In the genomic region with DNA sequence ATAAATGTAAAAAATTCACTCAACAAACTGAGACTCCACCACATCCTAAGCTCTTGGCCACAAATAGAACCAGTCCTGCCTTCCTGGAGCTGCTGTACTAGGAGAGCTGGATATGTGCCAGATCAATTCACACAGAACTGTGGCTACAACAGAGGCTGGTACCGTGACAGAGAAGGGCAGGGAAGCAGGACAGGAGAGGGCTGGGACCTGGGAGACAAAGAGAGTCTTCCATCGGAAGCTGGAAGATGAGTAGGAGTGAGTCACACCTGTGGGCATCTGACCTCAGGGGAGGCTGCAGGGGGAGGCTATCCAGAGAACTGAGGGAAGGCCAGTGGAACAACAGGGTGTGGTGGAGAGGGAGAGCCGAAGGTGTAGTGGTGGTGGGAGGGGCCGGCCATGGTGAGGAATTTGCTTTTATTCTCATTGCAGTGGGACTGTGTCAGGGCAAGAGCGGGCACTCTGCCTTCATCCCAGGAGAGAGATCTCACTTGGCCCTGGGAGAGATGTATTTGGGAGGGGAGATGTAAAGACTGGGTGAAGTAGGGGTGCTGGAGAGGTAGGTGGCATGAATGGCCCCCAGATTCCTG, we compare ENCODE assay signal across 7 cellular contexts. TPM values are rescaled to one million over a fixed set of nuclear protein-coding genes. Genes with fewer than 3 reads are reported as not detected.
A peak's percentile ranks its signal among the peaks of the same experiment; 100 is the strongest.
DNase-seq lines count a peak whose midpoint lies in the region; ATAC-seq and TF ChIP-seq lines count a peak whose summit lies in the region.
"Had no signal": no experiment of that assay in that cellular context is flagged by ENCODE, and none has a peak within 500 bp of the region (broad histone marks: within the 10 kb centered on the region; RNA-seq: fewer than 3 reads in every experiment).

No MANE protein-coding gene starts in this region.

- H3K4me3 ChIP-seq in HUES6 (ENCODE audit: low read depth, low read length) = peak overlapping the region; percentile 27; the same call in 1 of the 2 replicates

- H3K27me3 Mint-ChIP-seq in mesothelial cell of epicardium (ENCODE audit: low read depth) = no peaks in the 10 kb centered on the region

- peak; percentile 8 to 11 for ATAC-seq in activated naive CD4-positive, alpha-beta T cell treated with anti-CD3 and anti-CD28 coated beads, Interleukin-2, amount 50 U/mL, for 72 hours
- no peak for ATAC-seq in activated CD4-positive, CD25-positive, alpha-beta regulatory T cell treated with anti-CD3 and anti-CD28 coated beads, Interleukin-2, amount 50 U/mL, for 24 hours
- ATAC-seq in GM18909 (IDR thresholded peaks at IDR 0.05; ENCODE audit: poor library complexity, unreplicated experiment) = no peak

- H3K4me1 ChIP-seq in HUES6 (ENCODE audit: control insufficient read depth, insufficient read depth, low read length) = peaks cover 45% of the 10 kb centered on the region

- no peak overlapping the region for H3K9ac ChIP-seq in HUES6 (ENCODE audit: low read length)

- H3K4me1 Mint-ChIP-seq in mesothelial cell of epicardium = peaks cover 56% of the 10 kb centered on the region

- no peak overlapping the region for H3K27ac ChIP-seq in HUES6 (ENCODE audit: low read depth, low read length)

- peaks cover 13% of the 10 kb centered on the region for H3K27me3 ChIP-seq in HUES6 (ENCODE audit: control insufficient read depth, insufficient read depth, low read length)

- peak overlapping the region; percentile 14 for H3K4me3 Mint-ChIP-seq in mesothelial cell of epicardium
- H3K4me3 Mint-ChIP-seq: T-helper 1 cell treated with Interleukin-12 subunit alpha and Interleukin-12 subunit beta and Interleukin-4 antibody, amounts not matched to agents 30 μg/mL and 1 μg/mL, for 36 hours had no signal

- no peaks in the 10 kb centered on the region for H3K36me3 ChIP-seq in HUES6 (ENCODE audit: control insufficient read depth, insufficient read depth, low read length)

- peak overlapping the region in 1 of 2 donors; percentile 38 for H3K27ac Mint-ChIP-seq in activated naive CD4-positive, alpha-beta T cell treated with anti-CD3 and anti-CD28 coated beads, Interleukin-2, amount 50 U/mL, for 72 hours
- peak overlapping the region; percentile 92 for H3K27ac Mint-ChIP-seq in mesothelial cell of epicardium

- H3K36me3 Mint-ChIP-seq in activated naive CD4-positive, alpha-beta T cell treated with anti-CD3 and anti-CD28 coated beads, Interleukin-2, amount 50 U/mL, for 72 hours = no peaks in the 10 kb centered on the region
- H3K36me3 Mint-ChIP-seq in mesothelial cell of epicardium = no peaks in the 10 kb centered on the region

- H3K9me3 Mint-ChIP-seq in activated naive CD4-positive, alpha-beta T cell treated with anti-CD3 and anti-CD28 coated beads, Interleukin-2, amount 50 U/mL, for 72 hours = no peaks in the 10 kb centered on the region
- H3K9me3 Mint-ChIP-seq in mesothelial cell of epicardium = no peaks in the 10 kb centered on the region
- H3K9me3 Mint-ChIP-seq: T-helper 1 cell treated with Interleukin-12 subunit alpha and Interleukin-12 subunit beta and Interleukin-4 antibody, amounts not matched to agents 30 μg/mL and 1 μg/mL, for 36 hours had no signal

- DNase-seq in activated naive CD4-positive, alpha-beta T cell treated with anti-CD3 and anti-CD28 coated beads, Interleukin-2, amount 50 U/mL, for 72 hours (ENCODE audit: low spot score in 2 of 2) = no peak
- no peak for DNase-seq in mesothelial cell of epicardium (ENCODE audit: low spot score in 2 of 2, unreplicated experiment in 2 of 2)
- DNase-seq in middle frontal gyrus (ENCODE audit: extremely low spot score, low spot score) = no peak

- no peak for TF ChIP-seq CTCF in mesothelial cell of epicardium (IDR thresholded peaks at IDR 0.05; ENCODE audit: unreplicated experiment)

- H3K9me3 ChIP-seq in HUES6 (ENCODE audit: control insufficient read depth, insufficient read depth, low read depth, low read length) = no peaks in the 10 kb centered on the region

RNA-seq across cellular contexts. Expression of a gene that starts 1.9 kb away (rescaled TPM):
- total RNA-seq in activated naive CD4-positive, alpha-beta T cell treated with anti-CD3 and anti-CD28 coated beads, Interleukin-2, amount 50 U/mL, for 72 hours = 10 to 100 TPM; 66.6 to 90.4 TPM
- 314 to 333 TPM (median 318 TPM) in 3 replicates for total RNA-seq in mesothelial cell of epicardium

RNA-seq across cellular contexts. Expression of a gene that starts 10.2 kb away (rescaled TPM):
- total RNA-seq in activated naive CD4-positive, alpha-beta T cell treated with anti-CD3 and anti-CD28 coated beads, Interleukin-2, amount 50 U/mL, for 72 hours = 10 to 100 TPM; 35.9 to 44.3 TPM
- 23.1 to 27.8 TPM (median 27.4 TPM) in 3 replicates for total RNA-seq in mesothelial cell of epicardium

RNA-seq across cellular contexts. Expression of a gene that starts 12.3 kb away (rescaled TPM):
- 10 to 100 TPM; 32.6 to 47.1 TPM for total RNA-seq in activated naive CD4-positive, alpha-beta T cell treated with anti-CD3 and anti-CD28 coated beads, Interleukin-2, amount 50 U/mL, for 72 hours
- 56.7 to 61.5 TPM (median 57.6 TPM) in 3 replicates for total RNA-seq in mesothelial cell of epicardium

RNA-seq across cellular contexts. Expression of a gene that starts 15.8 kb away (rescaled TPM):
- total RNA-seq in activated naive CD4-positive, alpha-beta T cell treated with anti-CD3 and anti-CD28 coated beads, Interleukin-2, amount 50 U/mL, for 72 hours = 100 to 1,000 TPM; 101 to 144 TPM
- 30.4 to 35.2 TPM (median 33.8 TPM) in 3 replicates for total RNA-seq in mesothelial cell of epicardium

RNA-seq across cellular contexts. Expression of a gene that starts 35.2 kb away (rescaled TPM):
- 10 to 100 TPM; 74.3 to 93.2 TPM for total RNA-seq in activated naive CD4-positive, alpha-beta T cell treated with anti-CD3 and anti-CD28 coated beads, Interleukin-2, amount 50 U/mL, for 72 hours
- total RNA-seq in mesothelial cell of epicardium = 83.4 to 91.1 TPM (median 89.5 TPM) in 3 replicates

Comparison
In these comparisons a context has a peak if more than half of its experiments do, and no peak if none do; other contexts are left out.
1. ATAC-seq: peak in activated naive CD4-positive, alpha-beta T cell treated with anti-CD3 and anti-CD28 coated beads, Interleukin-2, amount 50 U/mL, for 72 hours (2 of 2); none in activated CD4-positive, CD25-positive, alpha-beta regulatory T cell treated with anti-CD3 and anti-CD28 coated beads, Interleukin-2, amount 50 U/mL, for 24 hours (0 of 2) and GM18909 (single experiment).